In the genomic region with DNA sequence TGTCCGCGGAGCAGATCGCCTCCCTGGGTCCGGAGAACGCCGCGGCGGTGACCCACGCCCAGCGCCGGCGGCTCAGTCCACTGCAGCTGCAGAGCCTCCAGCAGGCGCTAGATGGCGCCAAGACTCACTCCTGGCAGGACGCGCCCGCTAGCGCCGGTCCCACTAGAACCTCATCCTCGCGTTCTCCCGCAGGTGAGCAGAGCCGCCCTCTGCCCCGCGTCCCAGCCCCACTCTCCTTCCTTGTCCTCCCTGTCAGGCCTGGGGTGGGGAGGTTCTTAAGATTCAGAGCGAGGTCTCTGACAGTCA, we compare ENCODE assay signal across 8 cellular contexts.
DNase-seq lines count a peak whose midpoint lies in the region; ATAC-seq, FAIRE-seq and TF ChIP-seq lines count a peak whose summit lies in the region.
"Not testable (repeated sequence)": the region's sequence is repeated elsewhere in the genome, so short reads cannot be mapped to it uniquely, and the experiment has no call there.

No MANE protein-coding gene starts in this region.

- POLR2A ChIA-PET in endothelial cell of umbilical vein (lab: Charles Lee), result not testable (repeated sequence)

- not testable (repeated sequence) for H2AFZ ChIP-seq in endothelial cell of umbilical vein (ENCODE audit: low read depth, low read length)

- not testable (repeated sequence) for H3K4me2 ChIP-seq in endothelial cell of umbilical vein (ENCODE audit: insufficient read depth, low read length)

- intact Hi-C loops in endothelial cell of umbilical vein (cut with micrococcal nuclease); lower lobe of right lung (cut with DNase I): not testable (repeated sequence)

- H3K79me2 ChIP-seq in endothelial cell of umbilical vein (ENCODE audit: control insufficient read depth, insufficient read depth, low read length), result not testable (repeated sequence)

- not testable (repeated sequence) for H4K20me1 ChIP-seq in endothelial cell of umbilical vein (replicated peaks; ENCODE audit: control insufficient read depth, extremely low read depth, insufficient read depth, low read length)

- FAIRE-seq in endothelial cell of umbilical vein (lab: Jason Lieb, UNC), result peak; percentile 71

- not testable (repeated sequence) for TF ChIP-seq POLR2A in GM18505 (IDR thresholded peaks at IDR 0.05; ENCODE audit: borderline replicate concordance, extremely low read depth, insufficient read depth, insufficient read length); endothelial cell of umbilical vein (IDR thresholded peaks at IDR 0.05; ENCODE audit: low read depth, low read length)

- not testable (repeated sequence) for TF ChIP-seq CTCF in endothelial cell of umbilical vein (IDR thresholded peaks at IDR 0.05; ENCODE audit: extremely low read depth in 1 of 2, insufficient read depth in 1 of 2, low read depth in 1 of 2, low read length in 2 of 2); lower lobe of right lung (IDR thresholded peaks at IDR 0.05)

- H3K27me3 ChIP-seq in endothelial cell of umbilical vein (ENCODE audit: control insufficient read depth in 2 of 2, insufficient read depth in 2 of 2, low read length in 2 of 2), result not testable (repeated sequence)
- peaks cover 11% of the 10 kb centered on the region for H3K27me3 ChIP-seq in lower lobe of right lung (ENCODE audit: low read depth)

- not testable (repeated sequence) for DNase-seq in endothelial cell of umbilical vein (ENCODE audit: low read depth, low spot score); lower lobe of right lung; stimulated activated naive CD8-positive, alpha-beta T cell treated with anti-CD3 and anti-CD28 coated beads, Interleukin-15, Interleukin-2, amounts not matched to agents 100 U/mL and 50 U/mL, for 24 hours

- H3K9me1 ChIP-seq in endothelial cell of umbilical vein (replicated peaks; ENCODE audit: control insufficient read depth, extremely low read depth, insufficient read depth, low read length), result not testable (repeated sequence)

- peak; percentile 76 for ATAC-seq in GM18505 (IDR thresholded peaks at IDR 0.05; ENCODE audit: unreplicated experiment)
- ATAC-seq in GM19463 (IDR thresholded peaks at IDR 0.05; ENCODE audit: unreplicated experiment), result peak; percentile 81
- peak; percentile 76 for ATAC-seq in HG02763 (IDR thresholded peaks at IDR 0.05; ENCODE audit: unreplicated experiment)
- ATAC-seq in HG03342 (IDR thresholded peaks at IDR 0.05; ENCODE audit: unreplicated experiment), result peak; percentile 61
- ATAC-seq in activated CD4-positive, CD25-positive, alpha-beta regulatory T cell treated with anti-CD3 and anti-CD28 coated beads, Interleukin-2, amount 50 U/mL, for 24 hours, result peak; percentile 75 to 82
- peak; percentile 96 for ATAC-seq in lower lobe of right lung
- ATAC-seq in stimulated activated naive CD8-positive, alpha-beta T cell treated with anti-CD3 and anti-CD28 coated beads, Interleukin-15, Interleukin-2, amounts not matched to agents 100 U/mL and 50 U/mL, for 24 hours, result peak; percentile 88

- not testable (repeated sequence) for H3K9me3 ChIP-seq in endothelial cell of umbilical vein (replicated peaks; ENCODE audit: control insufficient read depth, insufficient read depth, low read length); lower lobe of right lung

- H3K9ac ChIP-seq in endothelial cell of umbilical vein (replicated peaks; ENCODE audit: extremely low read depth, insufficient read depth, low read length), result not testable (repeated sequence)

- H3K4me3 ChIP-seq in endothelial cell of umbilical vein (replicated peaks in 1 of 3; ENCODE audit: insufficient read depth in 1 of 3, low read depth in 1 of 3, low read length in 3 of 3); lower lobe of right lung: not testable (repeated sequence)

- dilution Hi-C loops in endothelial cell of umbilical vein (cut with MboI; ENCODE audit: extremely low pct_ligation_motif_present, low sequenced_read_pairs), result not testable (repeated sequence)

- H3K27ac ChIP-seq in endothelial cell of umbilical vein (ENCODE audit: insufficient read depth, low read depth, low read length); lower lobe of right lung: not testable (repeated sequence)

- not testable (repeated sequence) for H3K4me1 ChIP-seq in endothelial cell of umbilical vein (ENCODE audit: control insufficient read depth, extremely low read depth, insufficient read depth, low read length); lower lobe of right lung

- CTCF ChIA-PET in endothelial cell of umbilical vein (lab: Charles Lee), result not testable (repeated sequence)

- BruUV-seq in endothelial cell of umbilical vein (replicated peaks; lab: Mats Ljungman, UMichigan), result not testable (repeated sequence)

- not testable (repeated sequence) for H3K36me3 ChIP-seq in endothelial cell of umbilical vein (ENCODE audit: control insufficient read depth in 2 of 2, extremely low read depth in 1 of 2, insufficient read depth in 2 of 2, low read length in 2 of 2); lower lobe of right lung
